25 cellular contexts compared by ENCODE assay signal in the genomic region with DNA sequence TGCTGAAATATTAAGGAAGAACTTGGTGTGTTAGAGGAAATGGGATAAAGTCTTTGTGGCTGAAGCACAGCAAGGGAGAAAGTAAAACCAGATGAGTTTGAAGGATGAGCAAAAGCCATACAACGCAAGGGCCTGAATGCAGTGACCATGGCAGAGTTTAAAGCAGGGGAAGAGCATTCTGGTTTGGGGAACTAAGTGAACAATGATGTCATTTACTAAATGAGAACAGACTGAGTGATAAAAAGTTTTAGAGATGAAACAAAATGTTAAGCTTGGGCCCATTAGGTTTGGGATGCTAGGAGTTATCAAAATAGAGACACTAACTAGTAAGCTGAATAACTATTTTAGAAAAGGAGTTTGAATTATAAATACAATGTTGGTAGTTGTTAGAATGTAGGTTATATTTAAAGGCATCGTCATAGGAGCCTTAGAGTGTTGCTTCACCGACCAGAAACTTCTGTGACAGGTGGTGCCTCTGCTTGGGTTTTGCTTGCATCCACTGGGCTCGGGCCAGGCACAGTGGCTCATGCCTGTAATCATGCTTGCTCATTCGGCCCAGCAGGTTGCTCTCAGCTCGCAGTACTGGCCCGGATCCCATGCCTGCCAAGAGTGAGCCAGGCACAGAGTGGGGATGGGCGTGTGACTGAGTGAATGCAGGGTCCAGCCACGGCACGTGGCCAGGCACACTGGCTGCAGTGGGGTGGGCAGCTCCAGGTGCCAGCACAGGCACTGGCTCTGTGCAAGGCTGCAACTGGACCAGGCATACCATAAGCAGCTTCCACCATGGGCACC. TPM values are rescaled to one million over a fixed set of nuclear protein-coding genes. Genes with fewer than 3 reads are reported as not detected.
"Had no signal": no experiment of that assay in that cellular context is flagged by ENCODE, and none has a peak within 500 bp of the region (broad histone marks: within the 10 kb centered on the region; RNA-seq: fewer than 3 reads in every experiment).

No MANE protein-coding gene starts in this region.

- H3K9me3 ChIP-seq: esophagus squamous epithelium, gastroesophageal sphincter, mucosa of descending colon, sigmoid colon, stomach, thoracic aorta, transverse colon had no signal

- H3K4me1 Mint-ChIP-seq: immature natural killer cell; naive thymus-derived CD8-positive, alpha-beta T cell had no signal

- H3K36me3 Mint-ChIP-seq: immature natural killer cell had no signal

- DNase-seq: effector memory CD8-positive, alpha-beta T cell; esophagus squamous epithelium; foreskin fibroblast; glutamatergic neuron; immature natural killer cell; left colon; naive thymus-derived CD8-positive, alpha-beta T cell; sigmoid colon; stimulated activated CD4-positive, alpha-beta T cell treated with anti-CD3 and anti-CD28 coated beads, Interleukin-12 subunit alpha, Interleukin-12 subunit beta, amount 100 ng/mL, for 4 hours; stimulated activated naive CD4-positive, alpha-beta T cell; stomach; transverse colon had no signal

- H3K27me3 Mint-ChIP-seq: effector memory CD8-positive, alpha-beta T cell had no signal

- H3K4me3 Mint-ChIP-seq: dendritic cell treated with granulocyte-macrophage colony-stimulating factor and Interleukin-4, amounts not matched to agents 40 ng/mL and 50 ng/mL, for 4 days; effector memory CD8-positive, alpha-beta T cell; immature natural killer cell; naive thymus-derived CD8-positive, alpha-beta T cell had no signal

- H3K4me3 ChIP-seq: esophagus squamous epithelium, gastroesophageal sphincter, mucosa of descending colon, sigmoid colon, skin epidermis, stomach, thoracic aorta, transverse colon had no signal

- H3K27ac Mint-ChIP-seq: dendritic cell treated with granulocyte-macrophage colony-stimulating factor and Interleukin-4, amounts not matched to agents 40 ng/mL and 50 ng/mL, for 4 days; effector memory CD8-positive, alpha-beta T cell; immature natural killer cell had no signal

- H3K4me1 ChIP-seq: esophagus squamous epithelium, gastroesophageal sphincter, parathyroid adenoma, sigmoid colon, transverse colon had no signal

- H3K79me2 ChIP-seq: parathyroid adenoma had no signal

- H3K27ac ChIP-seq: esophagus squamous epithelium, gastroesophageal sphincter, parathyroid adenoma, sigmoid colon, skin epidermis, stomach, thoracic aorta, transverse colon had no signal

- H2AFZ ChIP-seq: parathyroid adenoma had no signal

- H3K36me3 ChIP-seq: esophagus squamous epithelium, gastroesophageal sphincter, sigmoid colon, stomach, thoracic aorta, transverse colon had no signal

- H3K9me3 Mint-ChIP-seq: effector memory CD8-positive, alpha-beta T cell had no signal

- H3K27me3 ChIP-seq: esophagus squamous epithelium, sigmoid colon, stomach, transverse colon had no signal

RNA-seq across cellular contexts. Expression of gene OPRM1, which starts 37.4 kb away (rescaled TPM):
- total RNA-seq: epithelial cell of proximal tubule; esophagus squamous epithelium; left colon; liver; lung microvascular endothelial cell; mesenteric fat pad; naive thymus-derived CD8-positive, alpha-beta T cell; omental fat pad; pulmonary artery endothelial cell; thoracic aorta had no signal
- polyA plus RNA-seq: immature natural killer cell; keratinocyte; liver; naive thymus-derived CD8-positive, alpha-beta T cell; stomach had no signal
